In the genomic region with DNA sequence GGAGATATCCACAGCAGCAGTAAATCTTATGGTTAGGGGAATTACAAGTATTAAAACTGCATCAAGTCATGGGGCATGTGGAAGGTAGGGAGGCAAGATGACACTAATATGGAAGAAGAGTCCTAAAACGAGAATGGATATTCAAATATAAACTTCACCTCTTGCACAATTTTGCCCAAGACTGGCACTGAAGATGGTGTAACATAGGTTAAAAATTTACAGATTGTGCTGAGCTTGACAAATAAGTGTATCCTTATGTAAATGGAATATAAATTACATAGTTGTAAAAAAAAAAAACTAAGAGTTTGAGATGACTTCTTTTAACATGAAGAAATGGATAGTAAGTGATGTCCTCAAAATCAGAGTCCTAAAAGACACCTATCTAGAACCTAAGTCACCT, we compare ENCODE assay signal across 27 cellular contexts. TPM values are rescaled to one million over a fixed set of nuclear protein-coding genes. Genes with fewer than 3 reads are reported as not detected.
"Had no signal": no experiment of that assay in that cellular context is flagged by ENCODE, and none has a peak within 500 bp of the region (broad histone marks: within the 10 kb centered on the region; RNA-seq: fewer than 3 reads in every experiment).

No MANE protein-coding gene starts in this region.

- H3K9me3 ChIP-seq: esophagus muscularis mucosa, gastrocnemius medialis, heart right ventricle, left ventricle myocardium inferior, prostate gland, spleen, thoracic aorta, transverse colon had no signal

- H3K27ac Mint-ChIP-seq: nephron progenitor cell; stimulated activated memory B cell treated with anti-CD40 and anti-IgM and Interleukin-4, amounts not matched to agents 10 μg/mL and 1 μg/mL and 100 μg/mL, for 72 hours; stimulated activated naive CD8-positive, alpha-beta T cell treated with anti-CD3 and anti-CD28 coated beads, Interleukin-15, Interleukin-2, amounts not matched to agents 100 ng/mL and 50 ng/mL, for 24 hours had no signal

- H3K36me3 ChIP-seq: prostate gland, thoracic aorta had no signal

- H3K4me1 Mint-ChIP-seq: immature natural killer cell; nephron progenitor cell; stimulated activated memory B cell treated with anti-CD40 and anti-IgM and Interleukin-4, amounts not matched to agents 10 μg/mL and 1 μg/mL and 100 μg/mL, for 72 hours had no signal

- DNase-seq: cortex of kidney; dorsolateral prefrontal cortex; effector CD8-positive, alpha-beta T cell; gastrocnemius medialis; heart right ventricle; immature natural killer cell; left ventricle myocardium inferior; naive thymus-derived CD4-positive, alpha-beta T cell; nephron progenitor cell; retina; spleen; stimulated activated CD4-positive, alpha-beta T cell treated with anti-CD3 and anti-CD28 coated beads, Interleukin-15, amount 100 ng/mL, for 24 hours; stimulated activated CD4-positive, alpha-beta T cell treated with anti-CD3 and anti-CD28 coated beads, Interleukin-1b, Interleukin-23, amount 100 ng/mL, for 48 hours; stimulated activated CD4-positive, alpha-beta T cell treated with anti-CD3 and anti-CD28 coated beads, Interleukin-4, amount 100 ng/mL, for 24 hours; transverse colon had no signal

- H3K4me3 ChIP-seq: dorsolateral prefrontal cortex, esophagus muscularis mucosa, gastrocnemius medialis, heart right ventricle, left ventricle myocardium inferior, lung, prostate gland, spleen, thoracic aorta, transverse colon had no signal

- H3K4me3 Mint-ChIP-seq: immature natural killer cell; naive thymus-derived CD4-positive, alpha-beta T cell; nephron progenitor cell; stimulated activated memory B cell treated with anti-CD40 and anti-IgM and Interleukin-4, amounts not matched to agents 10 μg/mL and 1 μg/mL and 100 μg/mL, for 72 hours; stimulated activated naive CD8-positive, alpha-beta T cell treated with anti-CD3 and anti-CD28 coated beads, Interleukin-15, Interleukin-2, amounts not matched to agents 100 ng/mL and 50 ng/mL, for 24 hours had no signal

- H3K27ac ChIP-seq: dorsolateral prefrontal cortex, epithelial cell of prostate, gastrocnemius medialis, heart right ventricle, left ventricle myocardium inferior, parathyroid adenoma, prostate gland, spleen, thoracic aorta, transverse colon had no signal

- H3K4me1 ChIP-seq: gastrocnemius medialis, parathyroid adenoma, prostate gland had no signal

- H3K27me3 Mint-ChIP-seq: naive thymus-derived CD4-positive, alpha-beta T cell; stimulated activated memory B cell treated with anti-CD40 and anti-IgM and Interleukin-4, amounts not matched to agents 10 μg/mL and 1 μg/mL and 100 μg/mL, for 72 hours; stimulated activated naive CD8-positive, alpha-beta T cell treated with anti-CD3 and anti-CD28 coated beads, Interleukin-15, Interleukin-2, amounts not matched to agents 100 ng/mL and 50 ng/mL, for 24 hours had no signal

- H3K9me3 Mint-ChIP-seq: immature natural killer cell; naive thymus-derived CD4-positive, alpha-beta T cell; nephron progenitor cell; stimulated activated memory B cell treated with anti-CD40 and anti-IgM and Interleukin-4, amounts not matched to agents 10 μg/mL and 1 μg/mL and 100 μg/mL, for 72 hours; stimulated activated naive CD8-positive, alpha-beta T cell treated with anti-CD3 and anti-CD28 coated beads, Interleukin-15, Interleukin-2, amounts not matched to agents 100 ng/mL and 50 ng/mL, for 24 hours had no signal

- H3K27me3 ChIP-seq: dorsolateral prefrontal cortex, esophagus muscularis mucosa, gastrocnemius medialis, heart right ventricle, spleen, transverse colon had no signal

- ATAC-seq: gastrocnemius medialis; heart right ventricle; naive thymus-derived CD4-positive, alpha-beta T cell; sciatic nerve; stimulated activated memory B cell treated with anti-CD40 and anti-IgM and Interleukin-4, amounts not matched to agents 10 μg/mL and 1 μg/mL and 100 μg/mL, for 72 hours had no signal

- H3K79me2 ChIP-seq: parathyroid adenoma had no signal

- H2AFZ ChIP-seq: parathyroid adenoma had no signal

- FAIRE-seq: keratinocyte had no signal

- H3K9ac ChIP-seq: parathyroid adenoma had no signal

RNA-seq across cellular contexts. Expression of gene DNAI7, which starts 12.9 kb away (rescaled TPM):
- total RNA-seq: fibroblast of villous mesenchyme, gastrocnemius medialis, mesenteric fat pad, thoracic aorta had no signal
